24 cellular contexts compared by ENCODE assay signal in genomic region chr13:39571502-39572092, GRCh38.
"Had no signal": no experiment of that assay in that cellular context is flagged by ENCODE, and none has a peak within 500 bp of the region (broad histone marks: within the 10 kb centered on the region; RNA-seq: fewer than 3 reads in every experiment).

No MANE protein-coding gene starts in this region.

- H3K27ac ChIP-seq: adrenal gland, breast epithelium, KMS-11 had no signal

- H3K4me3 ChIP-seq: adrenal gland, breast epithelium had no signal

- H3K4me1 ChIP-seq: breast epithelium had no signal

- H3K27me3 ChIP-seq: adrenal gland, breast epithelium had no signal

- ATAC-seq: activated CD4-positive, CD25-positive, alpha-beta regulatory T cell treated with anti-CD3 and anti-CD28 coated beads, Interleukin-2, amount 50 U/mL, for 24 hours; activated CD8-positive, alpha-beta T cell treated with anti-CD3 and anti-CD28 coated beads for 36 hours; activated T-cell treated with anti-CD3 and anti-CD28 coated beads, Interleukin-2, amount 50 U/mL, for 72 hours; Panc1 had no signal

- DNase-seq: activated CD4-positive, alpha-beta T cell treated with anti-CD3 and anti-CD28 coated beads for 4 hours; activated CD8-positive, alpha-beta memory T cell treated with anti-CD3 and anti-CD28 coated beads, Interleukin-2, amount 50 U/mL, for 4 hours; activated CD8-positive, alpha-beta T cell treated with anti-CD3 and anti-CD28 coated beads for 36 hours; activated naive CD4-positive, alpha-beta T cell treated with anti-CD3 and anti-CD28 coated beads, Interleukin-2, amount 50 U/mL, for 16 hours; activated naive CD8-positive, alpha-beta T cell treated with anti-CD3 and anti-CD28 coated beads, Interleukin-2, amount 10 ng/mL, durations not matched to agents 7 days and 5 days; activated T-cell treated with anti-CD3 and anti-CD28 coated beads, Interleukin-2, amount 50 U/mL, for 72 hours; anterior cingulate cortex; NCI-H1092; NCI-H1417 treated with DMSO at 0.1 percent for 48 hours; NCI-H1694; NCI-H2029; NCI-H2107; NCI-H2171 treated with DMSO at 0.1 percent for 48 hours; NCI-H345; NCI-H510A; NCI-H526 treated with DMSO at 0.1 percent for 48 hours; NCI-H82; RPMI8226; SHP77 treated with DMSO at 0.1 percent for 48 hours had no signal

- H3K36me3 ChIP-seq: adrenal gland, breast epithelium had no signal

- H3K9me3 ChIP-seq: adrenal gland, breast epithelium had no signal
